ENCODE assay signal across 9 cellular contexts in genomic region chr1:204207136-204207616, GRCh38. TPM values are rescaled to one million over a fixed set of nuclear protein-coding genes. Genes with fewer than 3 reads are reported as not detected.
DNase-seq lines count a peak whose midpoint lies in the region; ATAC-seq and TF ChIP-seq lines count a peak whose summit lies in the region.
"Had no signal": no experiment of that assay in that cellular context is flagged by ENCODE, and none has a peak within 500 bp of the region (broad histone marks: within the 10 kb centered on the region; RNA-seq: fewer than 3 reads in every experiment).

No MANE protein-coding gene starts in this region.

- no peak overlapping the region for H3K27ac ChIP-seq in caudate nucleus (ENCODE audit: low read depth, low read length)
- no peak overlapping the region for H3K27ac ChIP-seq in liver (ENCODE audit: low read depth in 1 of 2, low read length in 2 of 2)

- H3K4me1 ChIP-seq in liver (ENCODE audit: control insufficient read depth in 4 of 4, insufficient read depth in 4 of 4, low read length in 3 of 4), result peaks cover 10 to 40% (median 26%) of the 10 kb centered on the region in 4 donors

- no peak overlapping the region for H3K9ac ChIP-seq in liver (ENCODE audit: low read depth in 1 of 2, low read length in 2 of 2)

- ATAC-seq in HG02588 (IDR thresholded peaks at IDR 0.05; ENCODE audit: unreplicated experiment), result no peak

- peak; percentile 76 for DNase-seq in AG08395 (ENCODE audit: low spot score)
- DNase-seq in GM19238 (ENCODE audit: insufficient read length, low spot score), result peak; percentile 75
- DNase-seq in NCI-H2107 (lab: John Stamatoyannopoulos, UW), result peak; percentile 38
- peak; percentile 57 for DNase-seq in activated CD4-positive, alpha-beta T cell treated with anti-CD3 and anti-CD28 coated beads for 1 hour
- peak in 47 of 61 donors; percentile 6 to 67 (median 32) for DNase-seq in caudate nucleus (lab: John Stamatoyannopoulos, UW)
- peak; percentile 46 to 62 (median 50) for DNase-seq in stimulated activated CD4-positive, alpha-beta T cell treated with anti-CD3 and anti-CD28 coated beads, TNF-alpha, amount 100 ng/mL, for 4 hours (ENCODE audit: low read depth in 3 of 3)

- H3K27me3 ChIP-seq in liver (ENCODE audit: control insufficient read depth in 4 of 4, insufficient read depth in 4 of 4, low read length in 3 of 4), result no peaks in the 10 kb centered on the region

- 22% methylated on average over 13 of the region's 13 CpGs for WGBS in liver

- no peaks in the 10 kb centered on the region for H3K9me3 ChIP-seq in liver (ENCODE audit: control insufficient read depth in 4 of 4, low read length in 3 of 4)

- H3K36me3 ChIP-seq in liver (ENCODE audit: control insufficient read depth in 4 of 4, insufficient read depth in 3 of 4, low read depth in 1 of 4, low read length in 3 of 4), result peaks cover 0 to 2% (median 0%) of the 10 kb centered on the region in 4 donors

- TF ChIP-seq RAD21 in liver (IDR thresholded peaks at IDR 0.05), result peak; percentile 62 to 78

- TF ChIP-seq CTCF in liver (IDR thresholded peaks at IDR 0.05; ENCODE audit: low read depth, low read length, missing input control), result peak; percentile 83

- no peak overlapping the region for H3K4me3 ChIP-seq in liver (ENCODE audit: low read depth in 1 of 3, low read length in 3 of 3)

TF ChIP-seq in liver, 16 proteins besides CTCF, POLR2A, EP300 and RAD21:
- TF ChIP-seq EGR1 (IDR thresholded peaks at IDR 0.05; ENCODE audit: low read depth in 2 of 2), result no peak
- no peak for TF ChIP-seq GABPA (IDR thresholded peaks at IDR 0.05 in 1 of 2, conservative IDR thresholded peaks at IDR 0.05 in 1 of 2)
- TF ChIP-seq NR2F2 (IDR thresholded peaks at IDR 0.05), result no peak
- TF ChIP-seq JUND (IDR thresholded peaks at IDR 0.05), result no peak
- TF ChIP-seq HNF4G (IDR thresholded peaks at IDR 0.05), result no peak
- TF ChIP-seq RXRA (IDR thresholded peaks at IDR 0.05), result no peak
- TF ChIP-seq TAF1 (conservative IDR thresholded peaks at IDR 0.05), result no peak
- TF ChIP-seq REST (IDR thresholded peaks at IDR 0.05), result no peak

RNA-seq across cellular contexts. Expression of gene GOLT1A, which starts 6.6 kb away (rescaled TPM):
- total RNA-seq in liver, result 10 to 100 TPM; 14.1 to 24.8 TPM
- 100 to 1,000 TPM in 1 of 2 donors, 10 to 100 TPM in 1; 80.6 to 103 TPM for polyA plus RNA-seq in liver

RNA-seq across cellular contexts. Expression of gene KISS1, which starts 10.9 kb away (rescaled TPM):
- under 1 TPM in 1 of 2 donors, not detected in 1; 0.50 TPM for total RNA-seq in liver
- 1 to 10 TPM in 1 of 2 donors, not detected in 1; 1.4 TPM for polyA plus RNA-seq in liver
- total RNA-seq: renal cortical epithelial cell had no signal

RNA-seq across cellular contexts. Expression of gene REN, which starts 41.0 kb away (rescaled TPM):
- under 1 TPM; 0.05 to 0.25 TPM for total RNA-seq in liver
- under 1 TPM in 1 of 2 donors, not detected in 1; 0.15 TPM for polyA plus RNA-seq in liver
- total RNA-seq: renal cortical epithelial cell had no signal

RNA-seq across cellular contexts. Expression of gene ETNK2, which starts 55.3 kb away (rescaled TPM):
- 100 to 1,000 TPM in 1 of 2 donors, 10 to 100 TPM in 1; 24.5 to 119 TPM for total RNA-seq in liver
- polyA plus RNA-seq in liver, result 10 to 100 TPM; 66.6 to 91.0 TPM
